1 cellular context compared by ENCODE assay signal in the genomic region with DNA sequence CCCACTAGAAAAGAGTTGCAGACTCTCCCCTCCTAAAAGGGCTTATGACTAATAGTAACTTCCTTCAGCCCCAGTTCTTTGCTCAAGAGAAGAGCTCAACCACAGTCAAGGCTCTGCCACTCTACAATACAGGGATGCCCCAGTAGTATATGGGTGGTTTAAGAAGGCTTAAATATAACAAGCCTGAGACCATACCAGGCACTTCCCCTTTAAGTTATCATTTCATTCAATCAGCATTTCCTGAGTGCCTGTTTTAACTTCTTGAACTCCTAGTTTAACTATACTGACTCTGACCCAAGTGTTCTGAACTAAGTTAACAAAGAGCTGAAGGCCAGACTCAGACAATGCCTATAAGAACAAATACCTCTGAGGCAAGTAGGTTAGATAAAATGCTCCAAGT.
A peak's percentile ranks its signal among the peaks of the same experiment; 100 is the strongest.
TF ChIP-seq lines count a peak whose summit lies in the region.

No MANE protein-coding gene starts in this region.

TF ChIP-seq in K562, 482 proteins besides CTCF, POLR2A, EP300 and RAD21 (continued from another document):
- TF ChIP-seq HMGN3 (IDR thresholded peaks at IDR 0.05; ENCODE audit: borderline replicate concordance, extremely low read depth, insufficient read length, low read depth, low read length), result no peak
- no peak for TF ChIP-seq TSC22D4 (tag; IDR thresholded peaks at IDR 0.05)
- no peak for TF ChIP-seq CAMTA2 (CRISPR knock-in tag; conservative IDR thresholded peaks at IDR 0.05)
- no peak for TF ChIP-seq ZC3H4 (CRISPR knock-in tag; IDR thresholded peaks at IDR 0.05; ENCODE audit: borderline replicate concordance)
- TF ChIP-seq PHB (CRISPR knock-in tag; IDR thresholded peaks at IDR 0.05), result no peak
- peak; percentile 52; the same call in 1 of the 2 replicates for TF ChIP-seq C11orf30 (IDR thresholded peaks at IDR 0.05; ENCODE audit: low read depth)
- TF ChIP-seq, protein P1, sequence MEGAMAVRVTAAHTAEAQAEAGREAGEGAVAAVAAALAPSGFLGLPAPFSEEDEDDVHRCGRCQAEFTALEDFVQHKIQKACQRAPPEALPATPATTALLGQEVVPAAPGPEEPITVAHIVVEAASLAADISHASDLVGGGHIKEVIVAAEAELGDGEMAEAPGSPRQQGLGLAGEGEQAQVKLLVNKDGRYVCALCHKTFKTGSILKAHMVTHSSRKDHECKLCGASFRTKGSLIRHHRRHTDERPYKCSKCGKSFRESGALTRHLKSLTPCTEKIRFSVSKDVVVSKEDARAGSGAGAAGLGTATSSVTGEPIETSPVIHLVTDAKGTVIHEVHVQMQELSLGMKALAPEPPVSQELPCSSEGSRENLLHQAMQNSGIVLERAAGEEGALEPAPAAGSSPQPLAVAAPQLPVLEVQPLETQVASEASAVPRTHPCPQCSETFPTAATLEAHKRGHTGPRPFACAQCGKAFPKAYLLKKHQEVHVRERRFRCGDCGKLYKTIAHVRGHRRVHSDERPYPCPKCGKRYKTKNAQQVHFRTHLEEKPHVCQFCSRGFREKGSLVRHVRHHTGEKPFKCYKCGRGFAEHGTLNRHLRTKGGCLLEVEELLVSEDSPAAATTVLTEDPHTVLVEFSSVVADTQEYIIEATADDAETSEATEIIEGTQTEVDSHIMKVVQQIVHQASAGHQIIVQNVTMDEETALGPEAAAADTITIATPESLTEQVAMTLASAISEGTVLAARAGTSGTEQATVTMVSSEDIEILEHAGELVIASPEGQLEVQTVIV (CRISPR knock-in tag; IDR thresholded peaks at IDR 0.05; ENCODE audit: borderline replicate concordance), result no peak
- 0 out of 2 replicates have a peak, but pooled peaks have one; percentile 34 for TF ChIP-seq POLR2H (tag; IDR thresholded peaks at IDR 0.05; ENCODE audit: low read depth)
- no peak for TF ChIP-seq SMARCC2 (IDR thresholded peaks at IDR 0.05; ENCODE audit: low read depth)
- TF ChIP-seq SPI1 (IDR thresholded peaks at IDR 0.05; ENCODE audit: borderline replicate concordance, low read depth, low read length), result peak; percentile 95
- TF ChIP-seq L3MBTL2 (IDR thresholded peaks at IDR 0.05), result 0 out of 2 replicates have a peak, but pooled peaks have one; percentile 6
- no peak for TF ChIP-seq KDM2B (CRISPR knock-in tag; IDR thresholded peaks at IDR 0.05)
- no peak for TF ChIP-seq MED1 (CRISPR knock-in tag; IDR thresholded peaks at IDR 0.05; ENCODE audit: borderline replicate concordance)
- TF ChIP-seq CCAR2 (IDR thresholded peaks at IDR 0.05; ENCODE audit: low read depth, low read length), result no peak
- TF ChIP-seq, protein P2, sequence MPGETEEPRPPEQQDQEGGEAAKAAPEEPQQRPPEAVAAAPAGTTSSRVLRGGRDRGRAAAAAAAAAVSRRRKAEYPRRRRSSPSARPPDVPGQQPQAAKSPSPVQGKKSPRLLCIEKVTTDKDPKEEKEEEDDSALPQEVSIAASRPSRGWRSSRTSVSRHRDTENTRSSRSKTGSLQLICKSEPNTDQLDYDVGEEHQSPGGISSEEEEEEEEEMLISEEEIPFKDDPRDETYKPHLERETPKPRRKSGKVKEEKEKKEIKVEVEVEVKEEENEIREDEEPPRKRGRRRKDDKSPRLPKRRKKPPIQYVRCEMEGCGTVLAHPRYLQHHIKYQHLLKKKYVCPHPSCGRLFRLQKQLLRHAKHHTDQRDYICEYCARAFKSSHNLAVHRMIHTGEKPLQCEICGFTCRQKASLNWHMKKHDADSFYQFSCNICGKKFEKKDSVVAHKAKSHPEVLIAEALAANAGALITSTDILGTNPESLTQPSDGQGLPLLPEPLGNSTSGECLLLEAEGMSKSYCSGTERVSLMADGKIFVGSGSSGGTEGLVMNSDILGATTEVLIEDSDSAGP (CRISPR knock-in tag; IDR thresholded peaks at IDR 0.05), result peak; percentile 91
- no peak for TF ChIP-seq CEBPG (CRISPR knock-in tag; IDR thresholded peaks at IDR 0.05)
- TF ChIP-seq CEBPG (tag; conservative IDR thresholded peaks at IDR 0.05 in 1 of 2, IDR thresholded peaks at IDR 0.05 in 1 of 2), result no peak
- TF ChIP-seq RHOXF2B (CRISPR knock-in tag; conservative IDR thresholded peaks at IDR 0.05), result no peak
- no peak for TF ChIP-seq KLF1 (tag; IDR thresholded peaks at IDR 0.05)
- no peak for TF ChIP-seq ZNF143 (CRISPR knock-in tag; IDR thresholded peaks at IDR 0.05)
- 0 out of 2 replicates have a peak, but pooled peaks have one; percentile 38 for TF ChIP-seq ZNF175 (CRISPR knock-in tag; IDR thresholded peaks at IDR 0.05; ENCODE audit: low read depth)
- TF ChIP-seq, protein P3, sequence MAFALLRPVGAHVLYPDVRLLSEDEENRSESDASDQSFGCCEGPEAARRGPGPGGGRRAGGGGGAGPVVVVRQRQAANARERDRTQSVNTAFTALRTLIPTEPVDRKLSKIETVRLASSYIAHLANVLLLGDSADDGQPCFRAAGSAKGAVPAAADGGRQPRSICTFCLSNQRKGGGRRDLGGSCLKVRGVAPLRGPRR (CRISPR knock-in tag; IDR thresholded peaks at IDR 0.05), result no peak
- TF ChIP-seq HIVEP1 (CRISPR knock-in tag; IDR thresholded peaks at IDR 0.05), result no peak
- TF ChIP-seq FIP1L1 (IDR thresholded peaks at IDR 0.05; ENCODE audit: low read depth, low read length, poor library complexity, severe bottlenecking), result no peak
- no peak for TF ChIP-seq SREBF1 (IDR thresholded peaks at IDR 0.05; ENCODE audit: borderline replicate concordance, low read depth, low read length)
- TF ChIP-seq HDAC1 (IDR thresholded peaks at IDR 0.05), result no peak
- no peak for TF ChIP-seq ZNF384 (IDR thresholded peaks at IDR 0.05; ENCODE audit: low read depth, low read length)
- TF ChIP-seq SMARCA4 (IDR thresholded peaks at IDR 0.05), result no peak
- TF ChIP-seq, protein P4, sequence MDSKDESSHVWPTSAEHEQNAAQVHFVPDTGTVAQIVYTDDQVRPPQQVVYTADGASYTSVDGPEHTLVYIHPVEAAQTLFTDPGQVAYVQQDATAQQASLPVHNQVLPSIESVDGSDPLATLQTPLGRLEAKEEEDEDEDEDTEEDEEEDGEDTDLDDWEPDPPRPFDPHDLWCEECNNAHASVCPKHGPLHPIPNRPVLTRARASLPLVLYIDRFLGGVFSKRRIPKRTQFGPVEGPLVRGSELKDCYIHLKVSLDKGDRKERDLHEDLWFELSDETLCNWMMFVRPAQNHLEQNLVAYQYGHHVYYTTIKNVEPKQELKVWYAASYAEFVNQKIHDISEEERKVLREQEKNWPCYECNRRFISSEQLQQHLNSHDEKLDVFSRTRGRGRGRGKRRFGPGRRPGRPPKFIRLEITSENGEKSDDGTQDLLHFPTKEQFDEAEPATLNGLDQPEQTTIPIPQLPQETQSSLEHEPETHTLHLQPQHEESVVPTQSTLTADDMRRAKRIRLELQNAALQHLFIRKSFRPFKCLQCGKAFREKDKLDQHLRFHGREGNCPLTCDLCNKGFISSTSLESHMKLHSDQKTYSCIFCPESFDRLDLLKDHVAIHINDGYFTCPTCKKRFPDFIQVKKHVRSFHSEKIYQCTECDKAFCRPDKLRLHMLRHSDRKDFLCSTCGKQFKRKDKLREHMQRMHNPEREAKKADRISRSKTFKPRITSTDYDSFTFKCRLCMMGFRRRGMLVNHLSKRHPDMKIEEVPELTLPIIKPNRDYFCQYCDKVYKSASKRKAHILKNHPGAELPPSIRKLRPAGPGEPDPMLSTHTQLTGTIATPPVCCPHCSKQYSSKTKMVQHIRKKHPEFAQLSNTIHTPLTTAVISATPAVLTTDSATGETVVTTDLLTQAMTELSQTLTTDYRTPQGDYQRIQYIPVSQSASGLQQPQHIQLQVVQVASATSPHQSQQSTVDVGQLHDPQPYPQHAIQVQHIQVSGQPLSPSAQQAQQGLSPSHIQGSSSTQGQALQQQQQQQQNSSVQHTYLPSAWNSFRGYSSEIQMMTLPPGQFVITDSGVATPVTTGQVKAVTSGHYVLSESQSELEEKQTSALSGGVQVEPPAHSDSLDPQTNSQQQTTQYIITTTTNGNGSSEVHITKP (IDR thresholded peaks at IDR 0.05; ENCODE audit: partially characterized antibody), result peak; percentile 67
- TF ChIP-seq, protein P5, sequence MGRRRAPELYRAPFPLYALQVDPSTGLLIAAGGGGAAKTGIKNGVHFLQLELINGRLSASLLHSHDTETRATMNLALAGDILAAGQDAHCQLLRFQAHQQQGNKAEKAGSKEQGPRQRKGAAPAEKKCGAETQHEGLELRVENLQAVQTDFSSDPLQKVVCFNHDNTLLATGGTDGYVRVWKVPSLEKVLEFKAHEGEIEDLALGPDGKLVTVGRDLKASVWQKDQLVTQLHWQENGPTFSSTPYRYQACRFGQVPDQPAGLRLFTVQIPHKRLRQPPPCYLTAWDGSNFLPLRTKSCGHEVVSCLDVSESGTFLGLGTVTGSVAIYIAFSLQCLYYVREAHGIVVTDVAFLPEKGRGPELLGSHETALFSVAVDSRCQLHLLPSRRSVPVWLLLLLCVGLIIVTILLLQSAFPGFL (CRISPR knock-in tag; IDR thresholded peaks at IDR 0.05), result no peak
- TF ChIP-seq ZSCAN32 (CRISPR knock-in tag; IDR thresholded peaks at IDR 0.05), result no peak
- TF ChIP-seq RCOR1 (IDR thresholded peaks at IDR 0.05; ENCODE audit: borderline replicate concordance in 1 of 2, low read depth in 2 of 2, low read length in 2 of 2), result peak in 1 of 2 experiments; percentile 11; a peak in 1 of 4 replicates
- peak; percentile 43; the same call in 1 of the 2 replicates for TF ChIP-seq GATA2 (CRISPR knock-in tag; IDR thresholded peaks at IDR 0.05)
- TF ChIP-seq MCM5 (IDR thresholded peaks at IDR 0.05; ENCODE audit: low read depth), result no peak
- TF ChIP-seq ZNF311 (CRISPR knock-in tag; IDR thresholded peaks at IDR 0.05), result no peak
- TF ChIP-seq, protein P6, sequence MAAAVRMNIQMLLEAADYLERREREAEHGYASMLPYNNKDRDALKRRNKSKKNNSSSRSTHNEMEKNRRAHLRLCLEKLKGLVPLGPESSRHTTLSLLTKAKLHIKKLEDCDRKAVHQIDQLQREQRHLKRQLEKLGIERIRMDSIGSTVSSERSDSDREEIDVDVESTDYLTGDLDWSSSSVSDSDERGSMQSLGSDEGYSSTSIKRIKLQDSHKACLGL (CRISPR knock-in tag; IDR thresholded peaks at IDR 0.05; ENCODE audit: borderline replicate concordance, poor library complexity, severe bottlenecking), result no peak
- TF ChIP-seq ZNF507 (tag; conservative IDR thresholded peaks at IDR 0.05), result no peak
- no peak for TF ChIP-seq NFE2L1 (tag; IDR thresholded peaks at IDR 0.05; ENCODE audit: borderline replicate concordance, low read depth)
- TF ChIP-seq, protein P7, sequence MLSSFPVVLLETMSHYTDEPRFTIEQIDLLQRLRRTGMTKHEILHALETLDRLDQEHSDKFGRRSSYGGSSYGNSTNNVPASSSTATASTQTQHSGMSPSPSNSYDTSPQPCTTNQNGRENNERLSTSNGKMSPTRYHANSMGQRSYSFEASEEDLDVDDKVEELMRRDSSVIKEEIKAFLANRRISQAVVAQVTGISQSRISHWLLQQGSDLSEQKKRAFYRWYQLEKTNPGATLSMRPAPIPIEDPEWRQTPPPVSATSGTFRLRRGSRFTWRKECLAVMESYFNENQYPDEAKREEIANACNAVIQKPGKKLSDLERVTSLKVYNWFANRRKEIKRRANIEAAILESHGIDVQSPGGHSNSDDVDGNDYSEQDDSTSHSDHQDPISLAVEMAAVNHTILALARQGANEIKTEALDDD (IDR thresholded peaks at IDR 0.05), result peak; percentile 97
- TF ChIP-seq SAFB (IDR thresholded peaks at IDR 0.05; ENCODE audit: borderline replicate concordance, low read depth, low read length), result no peak
- no peak for TF ChIP-seq SRSF3 (IDR thresholded peaks at IDR 0.05; ENCODE audit: insufficient read depth, low read length)
- TF ChIP-seq TAF7 (tag; IDR thresholded peaks at IDR 0.05), result no peak
- TF ChIP-seq, protein P8, sequence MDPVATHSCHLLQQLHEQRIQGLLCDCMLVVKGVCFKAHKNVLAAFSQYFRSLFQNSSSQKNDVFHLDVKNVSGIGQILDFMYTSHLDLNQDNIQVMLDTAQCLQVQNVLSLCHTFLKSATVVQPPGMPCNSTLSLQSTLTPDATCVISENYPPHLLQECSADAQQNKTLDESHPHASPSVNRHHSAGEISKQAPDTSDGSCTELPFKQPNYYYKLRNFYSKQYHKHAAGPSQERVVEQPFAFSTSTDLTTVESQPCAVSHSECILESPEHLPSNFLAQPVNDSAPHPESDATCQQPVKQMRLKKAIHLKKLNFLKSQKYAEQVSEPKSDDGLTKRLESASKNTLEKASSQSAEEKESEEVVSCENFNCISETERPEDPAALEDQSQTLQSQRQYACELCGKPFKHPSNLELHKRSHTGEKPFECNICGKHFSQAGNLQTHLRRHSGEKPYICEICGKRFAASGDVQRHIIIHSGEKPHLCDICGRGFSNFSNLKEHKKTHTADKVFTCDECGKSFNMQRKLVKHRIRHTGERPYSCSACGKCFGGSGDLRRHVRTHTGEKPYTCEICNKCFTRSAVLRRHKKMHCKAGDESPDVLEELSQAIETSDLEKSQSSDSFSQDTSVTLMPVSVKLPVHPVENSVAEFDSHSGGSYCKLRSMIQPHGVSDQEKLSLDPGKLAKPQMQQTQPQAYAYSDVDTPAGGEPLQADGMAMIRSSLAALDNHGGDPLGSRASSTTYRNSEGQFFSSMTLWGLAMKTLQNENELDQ (CRISPR knock-in tag; IDR thresholded peaks at IDR 0.05; ENCODE audit: borderline replicate concordance), result no peak
- no peak for TF ChIP-seq ZNF134 (CRISPR knock-in tag; conservative IDR thresholded peaks at IDR 0.05)
- no peak for TF ChIP-seq STAT5B (CRISPR knock-in tag; IDR thresholded peaks at IDR 0.05)
